ENCODE assay signal across 16 cellular contexts in genomic region chr16:69773255-69773947, GRCh38. TPM values are rescaled to one million over a fixed set of nuclear protein-coding genes. Genes with fewer than 3 reads are reported as not detected.
A peak's percentile ranks its signal among the peaks of the same experiment; 100 is the strongest.
DNase-seq lines count a peak whose midpoint lies in the region; ATAC-seq and TF ChIP-seq lines count a peak whose summit lies in the region.
"Had no signal": no experiment of that assay in that cellular context is flagged by ENCODE, and none has a peak within 500 bp of the region (broad histone marks: within the 10 kb centered on the region; RNA-seq: fewer than 3 reads in every experiment).

No MANE protein-coding gene starts in this region.

- no TSS peak for BruUV-seq in Caco-2 (replicated peaks; lab: Mats Ljungman, UMichigan)

- peaks cover 47% of the 10 kb centered on the region for H3K4me1 Mint-ChIP-seq in CD4-positive, alpha-beta T cell (ENCODE audit: low read depth)
- no peaks in the 10 kb centered on the region for H3K4me1 Mint-ChIP-seq in Caco-2 (ENCODE audit: low read depth, unreplicated experiment)

- no peak overlapping the region for H3K4me3 Mint-ChIP-seq in CD4-positive, alpha-beta T cell
- H3K4me3 Mint-ChIP-seq in Caco-2 (ENCODE audit: unreplicated experiment): no peak overlapping the region

- no peak for ATAC-seq in CD4-positive, alpha-beta T cell (ENCODE audit: poor library complexity)
- ATAC-seq in GM19023 (IDR thresholded peaks at IDR 0.05; ENCODE audit: unreplicated experiment): peak; percentile 62
- peak; percentile 61 for ATAC-seq in HG03342 (IDR thresholded peaks at IDR 0.05; ENCODE audit: unreplicated experiment)
- no peak for ATAC-seq in left lung

- H3K36me3 ChIP-seq in brain microvascular endothelial cell (replicated peaks) (no peaks in the 10 kb centered on the region), left lung (peaks cover 0 to 4% of the 10 kb centered on the region in 2 donors), Caco-2 (ENCODE audit: control insufficient read depth, insufficient read depth, low read length) (no peaks in the 10 kb centered on the region)
- H3K36me3 ChIP-seq: WERI-Rb-1 had no signal

- peaks cover 13% of the 10 kb centered on the region for H3K9me3 ChIP-seq in CD4-positive, alpha-beta T cell (ENCODE audit: control insufficient read depth, low read length)
- peaks cover 0 to 5% of the 10 kb centered on the region in 2 donors for H3K9me3 ChIP-seq in left lung
- peaks cover 12% of the 10 kb centered on the region; the same call in 1 of the 2 replicates for H3K9me3 ChIP-seq in Caco-2

- no peaks in the 10 kb centered on the region for H3K27me3 Mint-ChIP-seq in CD4-positive, alpha-beta T cell
- H3K27me3 Mint-ChIP-seq in Caco-2 (ENCODE audit: insufficient read depth, unreplicated experiment): no peaks in the 10 kb centered on the region

- no peaks in the 10 kb centered on the region for H3K27me3 ChIP-seq in CD4-positive, alpha-beta T cell (ENCODE audit: control insufficient read depth, insufficient read depth, low read length)
- H3K27me3 ChIP-seq in brain microvascular endothelial cell (replicated peaks): no peaks in the 10 kb centered on the region
- no peaks in the 10 kb centered on the region for H3K27me3 ChIP-seq in left lung
- H3K27me3 ChIP-seq in Caco-2 (replicated peaks; ENCODE audit: control insufficient read depth, insufficient read depth, low read length): no peaks in the 10 kb centered on the region
- H3K27me3 ChIP-seq: BLaER1, stomach had no signal

- no peak overlapping the region for H3K4me3 ChIP-seq in brain microvascular endothelial cell (ENCODE audit: low read depth, low read length)
- H3K4me3 ChIP-seq in left lung: no peak overlapping the region
- no peak overlapping the region for H3K4me3 ChIP-seq in Caco-2 (ENCODE audit: low read depth, low read length)
- H3K4me3 ChIP-seq: BLaER1, stomach had no signal

- H3K4me1 ChIP-seq in left lung (peaks cover 8 to 48% of the 10 kb centered on the region in 2 donors), Caco-2 (no peaks in the 10 kb centered on the region)

- peaks cover 6% of the 10 kb centered on the region for H3K9me3 Mint-ChIP-seq in CD4-positive, alpha-beta T cell
- peaks cover 13% of the 10 kb centered on the region for H3K9me3 Mint-ChIP-seq in Caco-2 (ENCODE audit: unreplicated experiment)

- intact Hi-C loops in CD4-positive, alpha-beta T cell (cut with DNase I, micrococcal nuclease): no loop called here
- intact Hi-C loops in left lung (cut with DNase I) (no loop called here), Caco-2 (cut with micrococcal nuclease; ENCODE audit: unreplicated experiment) (no loop called here)

- DNase-seq in CD4-positive, alpha-beta T cell: no peak
- DNase-seq in brain microvascular endothelial cell (peak; percentile 6), left lung (no peak), NCI-H1417 (lab: John Stamatoyannopoulos, UW) (no peak), Caco-2 (no peak), NCI-H1436 (lab: John Stamatoyannopoulos, UW) (no peak)
- DNase-seq: activated effector memory CD4-positive, alpha-beta T cell treated with anti-CD3 and anti-CD28 coated beads, Interleukin-2, amount 50 U/mL, for 16 hours; erythroblast; NCI-H1105; NCI-H524; Right ventricle myocardium superior; stomach; WERI-Rb-1 had no signal

- no peak overlapping the region for H3K27ac ChIP-seq in CD4-positive, alpha-beta T cell (ENCODE audit: low read depth, low read length)
- no peak overlapping the region for H3K27ac ChIP-seq in brain microvascular endothelial cell
- no peak overlapping the region for H3K27ac ChIP-seq in left lung
- H3K27ac ChIP-seq: BLaER1, WERI-Rb-1 had no signal

- TF ChIP-seq CTCF in CD4-positive, alpha-beta T cell (IDR thresholded peaks at IDR 0.05): no peak
- no peak for TF ChIP-seq CTCF in brain microvascular endothelial cell (IDR thresholded peaks at IDR 0.05; ENCODE audit: low read depth, low read length, missing control alignments)
- TF ChIP-seq CTCF in left lung (IDR thresholded peaks at IDR 0.05): no peak
- no peak for TF ChIP-seq CTCF in Caco-2 (IDR thresholded peaks at IDR 0.05; ENCODE audit: insufficient read depth in 1 of 2, low read depth in 1 of 2, low read length in 1 of 2, severe bottlenecking in 1 of 2, unreplicated experiment in 1 of 2)

- CTCF ChIA-PET in CD4-positive, alpha-beta T cell (lab: Charles Lee): interaction anchor here (1.4 kb wide), 1 partner anchor 19 kb away, joined by 4 read pairs; the partner anchor contains the start of gene NOB1
- CTCF ChIA-PET in Caco-2 (lab: Charles Lee): no interaction called here

- peak overlapping the region; percentile 9 for H3K27ac Mint-ChIP-seq in CD4-positive, alpha-beta T cell
- H3K27ac Mint-ChIP-seq in Caco-2 (ENCODE audit: unreplicated experiment): no peak overlapping the region

- POLR2A ChIA-PET in CD4-positive, alpha-beta T cell (lab: Charles Lee): interaction anchor here (4.6 kb wide), 1 partner anchor 11 kb away, joined by 16 read pairs; the partner anchor contains the start of gene WWP2
- POLR2A ChIA-PET in Caco-2 (lab: Charles Lee): no interaction called here

- in situ Hi-C loops in brain microvascular endothelial cell (cut with HindIII; ENCODE audit: low pct_ligation_motif_present, low sequenced_read_pairs): no loop called here

- peaks cover 39% of the 10 kb centered on the region for H3K36me3 Mint-ChIP-seq in CD4-positive, alpha-beta T cell (ENCODE audit: low read depth)
- H3K36me3 Mint-ChIP-seq in Caco-2 (ENCODE audit: insufficient read depth, unreplicated experiment): peaks cover 5% of the 10 kb centered on the region

RNA-seq across cellular contexts. Expression of gene WWP2, which starts 11.3 kb away (rescaled TPM):
- 10 to 100 TPM; 41.9 to 43.0 TPM for total RNA-seq in CD4-positive, alpha-beta T cell
- total RNA-seq in left lung (10 to 100 TPM; 67.9 to 73.0 TPM), Caco-2 (2022) (39.7 and 43.9 TPM in 2 replicates)

RNA-seq across cellular contexts. Expression of gene NOB1, which starts 18.7 kb away (rescaled TPM):
- 10 to 100 TPM; 31.0 to 33.9 TPM for total RNA-seq in CD4-positive, alpha-beta T cell
- 10 to 100 TPM; 29.9 to 42.2 TPM for total RNA-seq in left lung
- total RNA-seq in Caco-2 (2022): 115 and 120 TPM in 2 replicates

RNA-seq across cellular contexts. Expression of gene NQO1, which starts 47.0 kb away (rescaled TPM):
- total RNA-seq in CD4-positive, alpha-beta T cell: under 1 TPM; 0.25 to 0.80 TPM
- total RNA-seq in left lung (10 to 100 TPM; 50.5 to 78.4 TPM), Caco-2 (2022) (96.2 and 119 TPM in 2 replicates)

Comparison
In these comparisons a context has a peak if more than half of its experiments do, and no peak if none do; other contexts are left out.
1. ATAC-seq: peak in GM19023 (single experiment) and HG03342 (single experiment); none in CD4-positive, alpha-beta T cell (single experiment) and left lung (single experiment).
2. RNA of gene NQO1, which starts 47.0 kb away (total RNA-seq): 96.2 to 119 TPM in Caco-2 and 50.5 to 78.4 TPM in left lung; 0.25 to 0.80 TPM in CD4-positive, alpha-beta T cell; every median in the first group is over 10 times any median in the second.